8 cellular contexts compared by ENCODE assay signal in genomic region chr13:75372517-75372916, GRCh38.
A peak's percentile ranks its signal among the peaks of the same experiment; 100 is the strongest.
DNase-seq lines count a peak whose midpoint lies in the region; ATAC-seq, FAIRE-seq and TF ChIP-seq lines count a peak whose summit lies in the region.

No MANE protein-coding gene starts in this region.

- no peak overlapping the region for H3K27ac Mint-ChIP-seq in Caco-2 (ENCODE audit: unreplicated experiment)
- no peak overlapping the region for H3K27ac Mint-ChIP-seq in type B pancreatic cell

- no peak for FAIRE-seq in bronchial epithelial cell (lab: Jason Lieb, UNC)

- no peak overlapping the region for H3K27ac ChIP-seq in left lung

- H3K4me1 ChIP-seq in Caco-2 (peaks cover 74% of the 10 kb centered on the region), left lung (peaks cover 0 to 7% of the 10 kb centered on the region in 2 donors)

- H3K4me3 Mint-ChIP-seq in Caco-2 (ENCODE audit: unreplicated experiment) (no peak overlapping the region), type B pancreatic cell (no peak overlapping the region)

- H3K4me3 ChIP-seq in Caco-2 (ENCODE audit: low read depth, low read length), result no peak overlapping the region
- H3K4me3 ChIP-seq in bronchial epithelial cell (ENCODE audit: low read depth, low read length), result no peak overlapping the region
- H3K4me3 ChIP-seq in left lung, result no peak overlapping the region

- H3K27me3 Mint-ChIP-seq in Caco-2 (ENCODE audit: insufficient read depth, unreplicated experiment) (no peaks in the 10 kb centered on the region), type B pancreatic cell (no peaks in the 10 kb centered on the region)

- no peaks in the 10 kb centered on the region for H3K9me3 ChIP-seq in Caco-2
- H3K9me3 ChIP-seq in left lung, result no peaks in the 10 kb centered on the region

- ATAC-seq in GM19035 (IDR thresholded peaks at IDR 0.05; ENCODE audit: unreplicated experiment), result peak; percentile 84
- ATAC-seq in HG03159 (IDR thresholded peaks at IDR 0.05; ENCODE audit: unreplicated experiment), result peak; percentile 69
- peak; percentile 91 for ATAC-seq in left lung

- H3K36me3 ChIP-seq in Caco-2 (ENCODE audit: control insufficient read depth, insufficient read depth, low read length) (0 out of 2 replicates have a peak, but pooled peaks cover 2% of the 10 kb centered on the region), bronchial epithelial cell (ENCODE audit: control insufficient read depth, insufficient read depth, low read length) (no peaks in the 10 kb centered on the region), left lung (no peaks in the 10 kb centered on the region)

- H3K27me3 ChIP-seq in Caco-2 (replicated peaks; ENCODE audit: control insufficient read depth, insufficient read depth, low read length) (no peaks in the 10 kb centered on the region; the same call in 1 of the 2 replicates), bronchial epithelial cell (ENCODE audit: control insufficient read depth, insufficient read depth, low read length) (no peaks in the 10 kb centered on the region), left lung (no peaks in the 10 kb centered on the region)

- TF ChIP-seq CTCF in Caco-2 (IDR thresholded peaks at IDR 0.05; ENCODE audit: insufficient read depth in 1 of 2, low read depth in 1 of 2, low read length in 1 of 2, severe bottlenecking in 1 of 2, unreplicated experiment in 1 of 2) (peak; percentile 71 to 73), bronchial epithelial cell (IDR thresholded peaks at IDR 0.05; ENCODE audit: insufficient read depth, low read length, severe bottlenecking) (peak; percentile 53), left lung (IDR thresholded peaks at IDR 0.05) (peak; percentile 63 to 67), type B pancreatic cell (conservative IDR thresholded peaks at IDR 0.05) (peak; percentile 82)

- H3K9me3 Mint-ChIP-seq in Caco-2 (ENCODE audit: unreplicated experiment), result no peaks in the 10 kb centered on the region
- peaks cover 5% of the 10 kb centered on the region for H3K9me3 Mint-ChIP-seq in type B pancreatic cell

- BruUV-seq in Caco-2 (replicated peaks; lab: Mats Ljungman, UMichigan), result no TSS peak

- CTCF ChIA-PET in Caco-2 (lab: Charles Lee), result interaction anchor here (0.6 to 6.3 kb wide), 9 partner anchors 9 to 110 kb away, joined by 3 to 34 read pairs (median 3); partner anchors contain the start of gene TBC1D4

- peaks cover 46% of the 10 kb centered on the region for H3K4me1 Mint-ChIP-seq in Caco-2 (ENCODE audit: low read depth, unreplicated experiment)
- peaks cover 22% of the 10 kb centered on the region for H3K4me1 Mint-ChIP-seq in type B pancreatic cell (ENCODE audit: unreplicated experiment)

- H3K36me3 Mint-ChIP-seq in Caco-2 (ENCODE audit: insufficient read depth, unreplicated experiment) (peaks cover 29% of the 10 kb centered on the region), type B pancreatic cell (no peaks in the 10 kb centered on the region)

- peak in 1 of 2 experiments; percentile 59 for DNase-seq in Caco-2
- DNase-seq in NCI-H748 (lab: John Stamatoyannopoulos, UW; ENCODE audit: unreplicated experiment), result peak; percentile 42
- DNase-seq in bronchial epithelial cell (ENCODE audit: low read depth), result peak; percentile 51
- DNase-seq in left lung, result no peak
- DNase-seq in type B pancreatic cell (ENCODE audit: extremely low spot score, unreplicated experiment), result no peak
- DNase-seq in 8988T, result no peak

- POLR2A ChIA-PET in Caco-2 (lab: Charles Lee), result no interaction called here

- intact Hi-C loops in Caco-2 (cut with micrococcal nuclease; ENCODE audit: unreplicated experiment), result loop anchor here (2.0 to 10.0 kb wide), 3 partner anchors 110 to 262 kb away; partner anchors contain the start of genes LMO7, TBC1D4 and UCHL3
- intact Hi-C loops in left lung (cut with DNase I), result loop anchor here in 1 of 2 donors (10.0 kb wide), 1 partner anchor 112 kb away; the partner anchor contains the start of gene TBC1D4

Comparison
In these comparisons a context has a peak if more than half of its experiments do, and no peak if none do; other contexts are left out.
1. DNase-seq: peak in NCI-H748 (single experiment) and bronchial epithelial cell (single experiment); none in left lung (0 of 2), type B pancreatic cell (single experiment) and 8988T (single experiment).
2. Peak in every context shown above with its lines, with median percentiles within 50 percentile points of each other: CTCF ChIP-seq and ATAC-seq.